Comparison of ENCODE assay signal across 29 cellular contexts in genomic region chr3:129040039-129040336, GRCh38. TPM values are rescaled to one million over a fixed set of nuclear protein-coding genes. Genes with fewer than 3 reads are reported as not detected.
"Had no signal": no experiment of that assay in that cellular context is flagged by ENCODE, and none has a peak within 500 bp of the region (broad histone marks: within the 10 kb centered on the region; RNA-seq: fewer than 3 reads in every experiment).

No MANE protein-coding gene starts in this region.

- H3K79me2 ChIP-seq: parathyroid adenoma had no signal

- H3K9me3 Mint-ChIP-seq: activated CD4-positive, alpha-beta memory T cell treated with anti-CD3 and anti-CD28 coated beads for 36 hours; activated naive CD4-positive, alpha-beta T cell treated with anti-CD3 and anti-CD28 coated beads, Interleukin-2, amount 10 ng/mL, durations not matched to agents 7 days and 5 days; activated naive CD8-positive, alpha-beta T cell treated with anti-CD3 and anti-CD28 coated beads, Interleukin-2, amount 10 ng/mL, durations not matched to agents 7 days and 5 days; activated T-helper 1 cell treated with anti-CD3 and anti-CD28 coated beads, Interleukin-12 subunit alpha, Interleukin-12 subunit beta, Interleukin-2, Interleukin-4 antibody, amounts not matched to agents 30 ng/mL and 10 ng/mL and 1 ng/mL, durations not matched to agents 14 hours and 24 hours and 36 hours; T-helper 1 cell treated with Interleukin-12 subunit alpha and Interleukin-12 subunit beta and Interleukin-4 antibody, amounts not matched to agents 30 μg/mL and 1 μg/mL, for 36 hours had no signal

- H3K4me1 ChIP-seq: ascending aorta, esophagus squamous epithelium, parathyroid adenoma, psoas muscle, transverse colon had no signal

- H3K36me3 ChIP-seq: ascending aorta, brain microvascular endothelial cell, esophagus squamous epithelium, spleen, transverse colon had no signal

- ATAC-seq: psoas muscle had no signal

- H3K27ac ChIP-seq: ascending aorta, brain microvascular endothelial cell, epithelial cell of prostate, esophagus squamous epithelium, heart right ventricle, parathyroid adenoma, psoas muscle, spleen, transverse colon had no signal

- H3K4me3 Mint-ChIP-seq: activated CD4-positive, alpha-beta memory T cell treated with anti-CD3 and anti-CD28 coated beads for 36 hours; activated CD4-positive, alpha-beta T cell treated with anti-CD3 and anti-CD28 coated beads, Interleukin-2, amount 10 ng/mL, durations not matched to agents 24 days and 14 days; activated naive CD4-positive, alpha-beta T cell treated with anti-CD3 and anti-CD28 coated beads, Interleukin-2, amount 10 ng/mL, durations not matched to agents 7 days and 5 days; activated naive CD8-positive, alpha-beta T cell treated with anti-CD3 and anti-CD28 coated beads, Interleukin-2, amount 10 ng/mL, durations not matched to agents 7 days and 5 days; activated T-helper 1 cell treated with anti-CD3 and anti-CD28 coated beads, Interleukin-12 subunit alpha, Interleukin-12 subunit beta, Interleukin-2, Interleukin-4 antibody, amounts not matched to agents 30 ng/mL and 10 ng/mL and 1 ng/mL, durations not matched to agents 14 hours and 24 hours and 36 hours; nephron; T-helper 1 cell treated with Interleukin-12 subunit alpha and Interleukin-12 subunit beta and Interleukin-4 antibody, amounts not matched to agents 30 μg/mL and 1 μg/mL, for 36 hours had no signal

- H3K27ac Mint-ChIP-seq: activated CD4-positive, alpha-beta memory T cell treated with anti-CD3 and anti-CD28 coated beads for 36 hours; activated CD4-positive, alpha-beta T cell treated with anti-CD3 and anti-CD28 coated beads, Interleukin-2, amount 10 ng/mL, durations not matched to agents 24 days and 14 days; activated naive CD4-positive, alpha-beta T cell treated with anti-CD3 and anti-CD28 coated beads, Interleukin-2, amount 10 ng/mL, durations not matched to agents 7 days and 5 days; activated naive CD8-positive, alpha-beta T cell treated with anti-CD3 and anti-CD28 coated beads, Interleukin-2, amount 10 ng/mL, durations not matched to agents 7 days and 5 days; activated T-helper 1 cell treated with anti-CD3 and anti-CD28 coated beads, Interleukin-12 subunit alpha, Interleukin-12 subunit beta, Interleukin-2, Interleukin-4 antibody, amounts not matched to agents 30 ng/mL and 10 ng/mL and 1 ng/mL, durations not matched to agents 14 hours and 24 hours and 36 hours; T-helper 1 cell treated with Interleukin-12 subunit alpha and Interleukin-12 subunit beta and Interleukin-4 antibody, amounts not matched to agents 30 μg/mL and 1 μg/mL, for 36 hours had no signal

- H3K9ac ChIP-seq: parathyroid adenoma had no signal

- H3K9me3 ChIP-seq: ascending aorta, esophagus squamous epithelium, psoas muscle, transverse colon had no signal

- H3K36me3 Mint-ChIP-seq: activated CD4-positive, alpha-beta memory T cell treated with anti-CD3 and anti-CD28 coated beads for 36 hours; activated naive CD4-positive, alpha-beta T cell treated with anti-CD3 and anti-CD28 coated beads, Interleukin-2, amount 10 ng/mL, durations not matched to agents 7 days and 5 days had no signal

- H3K4me3 ChIP-seq: ascending aorta, esophagus squamous epithelium, heart right ventricle, psoas muscle, spleen, transverse colon had no signal

- DNase-seq: activated CD4-positive, alpha-beta memory T cell treated with anti-CD3 and anti-CD28 coated beads for 36 hours; activated CD4-positive, alpha-beta T cell treated with anti-CD3 and anti-CD28 coated beads, Interleukin-2, amount 10 ng/mL, durations not matched to agents 24 days and 14 days; activated CD4-positive, CD25-positive, alpha-beta regulatory T cell treated with anti-CD3 and anti-CD28 coated beads, Interleukin-2, amount 50 U/mL, for 72 hours; activated CD8-positive, alpha-beta memory T cell treated with anti-CD3 and anti-CD28 coated beads, Interleukin-2, amount 50 U/mL, for 4 hours; activated naive CD4-positive, alpha-beta T cell treated with anti-CD3 and anti-CD28 coated beads, Interleukin-2, amount 10 ng/mL, durations not matched to agents 7 days and 5 days; activated T-cell treated with anti-CD3 and anti-CD28 coated beads, Interleukin-2, amount 50 U/mL, for 1 hour; brain microvascular endothelial cell; caudate nucleus; esophagus squamous epithelium; foreskin melanocyte; heart right ventricle; mammary epithelial cell; psoas muscle; spleen; stimulated activated naive CD4-positive, alpha-beta T cell treated with Interleukin-2 at 50 U/mL for 16 hours; T1000 had no signal

- H3K27me3 ChIP-seq: ascending aorta had no signal

RNA-seq across cellular contexts. Expression of gene GP9, which starts 20.6 kb away (rescaled TPM):
- total RNA-seq: activated CD4-positive, alpha-beta memory T cell treated with anti-CD3 and anti-CD28 coated beads for 36 hours; activated CD4-positive, alpha-beta T cell treated with anti-CD3 and anti-CD28 coated beads, Interleukin-2, amount 10 ng/mL, durations not matched to agents 24 days and 14 days; activated CD8-positive, alpha-beta memory T cell treated with anti-CD3 and anti-CD28 coated beads for 36 hours; activated naive CD8-positive, alpha-beta T cell treated with anti-CD3 and anti-CD28 coated beads, Interleukin-2, amount 10 ng/mL, durations not matched to agents 7 days and 5 days; activated T-helper 1 cell treated with anti-CD3 and anti-CD28 coated beads, Interleukin-12 subunit alpha, Interleukin-12 subunit beta, Interleukin-2, Interleukin-4 antibody, amounts not matched to agents 30 ng/mL and 10 ng/mL and 1 ng/mL, durations not matched to agents 14 hours and 24 hours and 36 hours; ascending aorta; chondrocyte; esophagus squamous epithelium; glomerular endothelial cell; heart right ventricle; mammary epithelial cell; mucosa of gallbladder; psoas muscle; urinary bladder had no signal
- polyA plus RNA-seq: mammary epithelial cell, urinary bladder had no signal

RNA-seq across cellular contexts. Expression of gene EFCC1, which starts 38.9 kb away (rescaled TPM):
- total RNA-seq: chondrocyte had no signal
- polyA plus RNA-seq: mammary epithelial cell had no signal

RNA-seq across cellular contexts. Expression of gene CFAP92, which starts 46.1 kb away (rescaled TPM):
- total RNA-seq: activated CD4-positive, alpha-beta T cell treated with anti-CD3 and anti-CD28 coated beads, Interleukin-2, amount 10 ng/mL, durations not matched to agents 24 days and 14 days; ascending aorta; chondrocyte had no signal
